Comparison of ENCODE assay signal across 23 cellular contexts in the genomic region with DNA sequence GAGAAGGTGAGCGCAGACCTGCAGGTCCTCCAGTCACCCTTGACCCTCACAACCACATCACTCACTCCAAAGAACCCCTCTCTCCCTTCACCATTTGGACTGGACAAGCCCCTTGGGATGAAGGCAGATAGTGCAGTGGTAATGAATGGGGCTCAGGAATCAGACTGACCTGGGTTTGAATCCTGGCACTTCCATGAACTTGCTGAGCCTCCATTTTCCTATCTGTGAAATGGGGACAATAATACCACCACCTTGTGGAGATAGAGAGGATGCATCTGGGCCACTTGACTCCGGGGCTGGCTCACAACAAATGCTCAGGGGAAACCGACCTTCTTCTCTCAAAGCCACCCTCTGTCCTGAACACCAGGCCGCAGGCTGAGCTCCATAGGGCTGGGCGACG.
DNase-seq lines count a peak whose midpoint lies in the region; ATAC-seq, FAIRE-seq and TF ChIP-seq lines count a peak whose summit lies in the region.
"Had no signal": no experiment of that assay in that cellular context is flagged by ENCODE, and none has a peak within 500 bp of the region (broad histone marks: within the 10 kb centered on the region; RNA-seq: fewer than 3 reads in every experiment).

No MANE protein-coding gene starts in this region.

- H3K36me3 ChIP-seq in HepG2 (replicated peaks in 1 of 2; ENCODE audit: control insufficient read depth in 1 of 2, insufficient read depth in 2 of 2, low read length in 2 of 2) (no peaks in the 10 kb centered on the region), right lobe of liver (no peaks in the 10 kb centered on the region), OCI-LY1 (ENCODE audit: insufficient read depth, low read length) (no peaks in the 10 kb centered on the region), K562 (ENCODE audit: control insufficient read depth, insufficient read depth, low read length) (no peaks in the 10 kb centered on the region)
- H3K36me3 ChIP-seq: BLaER1, HAP-1 had no signal

- no TSS peak for BruUV-seq in HepG2 (replicated peaks; lab: Mats Ljungman, UMichigan)
- no TSS peak for BruUV-seq in K562 (replicated peaks; lab: Mats Ljungman, UMichigan)

- no peaks in the 10 kb centered on the region for H3K4me1 ChIP-seq in HepG2 (ENCODE audit: insufficient read depth, low read length)
- no peaks in the 10 kb centered on the region for H3K4me1 ChIP-seq in right lobe of liver
- no peaks in the 10 kb centered on the region for H3K4me1 ChIP-seq in OCI-LY1 (ENCODE audit: insufficient read depth, low read length, severe bottlenecking)
- no peaks in the 10 kb centered on the region for H3K4me1 ChIP-seq in K562 (replicated peaks in 1 of 2; ENCODE audit: control insufficient read depth in 2 of 2, insufficient read depth in 2 of 2, low read length in 2 of 2)
- H3K4me1 ChIP-seq: BLaER1, HAP-1 had no signal

- CTCF ChIA-PET in HepG2 (lab: Yijun Ruan, JAX; ENCODE audit: low intra/inter-chr PET ratio, low total read pairs), result no interaction called here
- CTCF ChIA-PET in K562 (lab: Yijun Ruan, JAX; ENCODE audit: low intra/inter-chr PET ratio), result interaction anchor here (0.6 kb wide), 1 partner anchor 614 kb away, joined by 4 read pairs; no protein-coding TSS in a partner anchor

- no peaks in the 10 kb centered on the region for H3F3A ChIP-seq in OCI-LY1 (ENCODE audit: insufficient read depth, low read length)

- intact Hi-C loops in HepG2 (cut with micrococcal nuclease; ENCODE audit: unreplicated experiment), result no loop called here
- intact Hi-C loops in right lobe of liver (cut with DNase I), result no loop called here
- intact Hi-C loops in K562 (cut with micrococcal nuclease), result no loop called here

- H3K27ac ChIP-seq in HepG2 (ENCODE audit: extremely low read length, insufficient read depth, low read length) (no peak overlapping the region), right lobe of liver (no peak overlapping the region), OCI-LY1 (ENCODE audit: low read depth, low read length, poor library complexity, severe bottlenecking) (no peak overlapping the region), K562 (ENCODE audit: extremely low read depth, low read depth, low read length) (no peak overlapping the region)
- H3K27ac ChIP-seq: 22Rv1, BLaER1, C4-2B, GM23248 had no signal

- TF ChIP-seq RAD21 in HepG2 (CRISPR knock-in tag; IDR thresholded peaks at IDR 0.05), result no peak
- no peak for TF ChIP-seq RAD21 in K562 (CRISPR knock-in tag; conservative IDR thresholded peaks at IDR 0.05 in 1 of 2, IDR thresholded peaks at IDR 0.05 in 1 of 2)

- ATAC-seq in HepG2 (no peak), right lobe of liver (no peak), K562 (no peak), GM19452 (IDR thresholded peaks at IDR 0.05; ENCODE audit: unreplicated experiment) (no peak)
- ATAC-seq: CD8-positive, alpha-beta T cell had no signal

- POLR2A ChIA-PET in HepG2 (lab: Yijun Ruan, JAX) (no interaction called here), K562 (lab: Yijun Ruan, JAX) (interaction anchor here (1.0 kb wide), 1 partner anchor 9 kb away, joined by 3 read pairs; no protein-coding TSS in a partner anchor)

- no peaks in the 10 kb centered on the region for H3K9me3 ChIP-seq in HepG2 (ENCODE audit: low read length)
- no peaks in the 10 kb centered on the region for H3K9me3 ChIP-seq in right lobe of liver
- no peaks in the 10 kb centered on the region for H3K9me3 ChIP-seq in OCI-LY1 (ENCODE audit: low read length)
- no peaks in the 10 kb centered on the region for H3K9me3 ChIP-seq in K562 (replicated peaks; ENCODE audit: control insufficient read depth, insufficient read depth, low read depth, low read length)
- H3K9me3 ChIP-seq: BLaER1, HAP-1 had no signal

- TF ChIP-seq CTCF in HepG2 (CRISPR knock-in tag; IDR thresholded peaks at IDR 0.05) (no peak), right lobe of liver (IDR thresholded peaks at IDR 0.05) (no peak), OCI-LY1 (IDR thresholded peaks at IDR 0.05; ENCODE audit: low read length) (0 out of 2 replicates have a peak, but pooled peaks have one; percentile 5), K562 (IDR thresholded peaks at IDR 0.05 in 2 of 3, conservative IDR thresholded peaks at IDR 0.05 in 1 of 3; ENCODE audit: insufficient read depth in 2 of 3, low read depth in 1 of 3, low read length in 3 of 3) (no peak)

- H3K9me1 ChIP-seq in K562 (ENCODE audit: control insufficient read depth, insufficient read depth, low read length), result no peaks in the 10 kb centered on the region

- H2AFZ ChIP-seq in HepG2 (ENCODE audit: low read length), result no peak overlapping the region
- no peak overlapping the region for H2AFZ ChIP-seq in OCI-LY1 (ENCODE audit: low read length)
- H2AFZ ChIP-seq in K562 (ENCODE audit: low read depth, low read length), result no peak overlapping the region
- H2AFZ ChIP-seq: GM23248 had no signal

- H3K9ac ChIP-seq in HepG2 (ENCODE audit: insufficient read depth, low read depth, low read length) (no peak overlapping the region), OCI-LY1 (ENCODE audit: low read length) (no peak overlapping the region), K562 (ENCODE audit: insufficient read depth in 1 of 2, low read depth in 2 of 2, low read length in 2 of 2) (no peak overlapping the region)
- H3K9ac ChIP-seq: BLaER1, GM23248 had no signal

- DNase-seq in HepG2 (ENCODE audit: low spot score) (no peak), right lobe of liver (no peak), K562 (ENCODE audit: extremely low read depth in 1 of 4, low spot score in 3 of 4) (no peak), COLO829 (ENCODE audit: low spot score) (no peak), activated T-cell treated with anti-CD3 and anti-CD28 coated beads for 4 hours (no peak)
- no peak for DNase-seq in activated CD4-positive, CD25-positive, alpha-beta regulatory T cell treated with anti-CD3 and anti-CD28 coated beads, Interleukin-2, amount 50 U/mL, for 72 hours
- DNase-seq: CD4-positive, CD25-positive, alpha-beta regulatory T cell; CD8-positive, alpha-beta T cell; DMS 273 treated with DMSO at 0.1 percent for 48 hours; DMS79; EL; GDM1; GM23248; HFFc6 had no signal

- H3K79me2 ChIP-seq in HepG2 (ENCODE audit: insufficient read depth, low read length), result no peaks in the 10 kb centered on the region
- H3K79me2 ChIP-seq in OCI-LY1 (ENCODE audit: insufficient read depth, low read length), result no peaks in the 10 kb centered on the region
- no peaks in the 10 kb centered on the region for H3K79me2 ChIP-seq in K562 (ENCODE audit: control insufficient read depth, insufficient read depth, low read length)

- FAIRE-seq in HepG2 (lab: Jason Lieb, UNC) (no peak), K562 (lab: Jason Lieb, UNC) (no peak)
- FAIRE-seq: A204.1, D721Med, GM12892 had no signal

- H3K4me3 ChIP-seq in HepG2 (replicated peaks in 1 of 3; ENCODE audit: insufficient read depth in 1 of 3, low read depth in 2 of 3, low read length in 3 of 3) (no peak overlapping the region), right lobe of liver (no peak overlapping the region), OCI-LY1 (ENCODE audit: low read depth, low read length, poor library complexity, severe bottlenecking) (no peak overlapping the region), K562 (no peak overlapping the region)
- H3K4me3 ChIP-seq: BLaER1, GM23248, HAP-1 had no signal

- H3K27me3 ChIP-seq in HepG2 (ENCODE audit: control insufficient read depth in 1 of 2, insufficient read depth in 2 of 2, low read length in 2 of 2) (peaks cover 2 to 16% of the 10 kb centered on the region in 2 experiments; a peak in 3 of 5 replicates), right lobe of liver (no peaks in the 10 kb centered on the region), OCI-LY1 (ENCODE audit: insufficient read depth, low read length) (no peaks in the 10 kb centered on the region), K562 (ENCODE audit: control insufficient read depth in 2 of 2, insufficient read depth in 2 of 2, low read length in 2 of 2) (peaks cover 6 to 35% of the 10 kb centered on the region in 2 experiments; a peak in 4 of 5 replicates)
- H3K27me3 ChIP-seq: BLaER1 had no signal

- 59% methylated on average over 5 of the region's 6 CpGs for WGBS in HepG2 (ENCODE audit: low lambda C conversion rate)
- whole genome bisulfite sequencing in right lobe of liver (ENCODE audit: insufficient coverage, low coverage, low lambda C conversion rate, missing lambda C conversion rate), result 100% methylated on average over 2 of the region's 6 CpGs
- 2% methylated on average over 6 of the region's 6 CpGs for WGBS in K562 (ENCODE audit: insufficient coverage, low coverage, missing lambda C conversion rate)

- no peak for TF ChIP-seq EP300 in HepG2 (IDR thresholded peaks at IDR 0.05; ENCODE audit: low read depth in 2 of 2, low read length in 2 of 2)
- TF ChIP-seq EP300 in HepG2 (CRISPR knock-in tag; IDR thresholded peaks at IDR 0.05; ENCODE audit: borderline replicate concordance), result no peak
- TF ChIP-seq EP300 in K562 (IDR thresholded peaks at IDR 0.05; ENCODE audit: low read length), result no peak

- H3K4me2 ChIP-seq in HepG2 (ENCODE audit: low read depth, low read length), result no peak overlapping the region
- H3K4me2 ChIP-seq in OCI-LY1 (ENCODE audit: low read length), result no peak overlapping the region
- no peak overlapping the region for H3K4me2 ChIP-seq in K562 (ENCODE audit: insufficient read depth, low read length)
- H3K4me2 ChIP-seq: BLaER1 had no signal

- no peaks in the 10 kb centered on the region for H3K9me2 ChIP-seq in OCI-LY1 (ENCODE audit: low read depth, low read length)

- in situ Hi-C loops in HepG2 (cut with HindIII; ENCODE audit: extremely low pct_ligation_motif_present, low pct_unique_long_range_greater_than_20kb), result no loop called here
- in situ Hi-C loops in K562 (cut with MboI), result no loop called here

- H4K20me1 ChIP-seq in HepG2 (ENCODE audit: insufficient read depth, low read length), result no peaks in the 10 kb centered on the region
- no peaks in the 10 kb centered on the region for H4K20me1 ChIP-seq in OCI-LY1 (ENCODE audit: insufficient read depth, low read length)
- H4K20me1 ChIP-seq in K562 (replicated peaks; ENCODE audit: control insufficient read depth, insufficient read depth, low read length), result peaks cover 12% of the 10 kb centered on the region; the same call in 1 of the 2 replicates
- H4K20me1 ChIP-seq: BLaER1 had no signal

- TF ChIP-seq POLR2A in HepG2 (IDR thresholded peaks at IDR 0.05; ENCODE audit: insufficient read depth in 1 of 2, low read depth in 2 of 2, low read length in 2 of 2), result no peak
- TF ChIP-seq POLR2A in right lobe of liver (IDR thresholded peaks at IDR 0.05), result no peak
- no peak for TF ChIP-seq POLR2A in K562 (conservative IDR thresholded peaks at IDR 0.05)

TF ChIP-seq in HepG2, 621 proteins besides CTCF, POLR2A, EP300 and RAD21:
- TF ChIP-seq ZNF557 (CRISPR knock-in tag; IDR thresholded peaks at IDR 0.05), result no peak
- TF ChIP-seq ZNF629 (CRISPR knock-in tag; conservative IDR thresholded peaks at IDR 0.05), result peak; percentile 77

TF ChIP-seq in K562, 482 proteins besides CTCF, POLR2A, EP300 and RAD21 (continues in another document):
- TF ChIP-seq ETV6 (IDR thresholded peaks at IDR 0.05; ENCODE audit: borderline replicate concordance in 1 of 2, low read depth in 2 of 2, low read length in 1 of 2), result no peak
- TF ChIP-seq ETV6 (CRISPR knock-in tag; IDR thresholded peaks at IDR 0.05; ENCODE audit: borderline replicate concordance), result no peak
- TF ChIP-seq ZKSCAN1 (IDR thresholded peaks at IDR 0.05; ENCODE audit: low read depth, low read length), result no peak
